9 cellular contexts compared by ENCODE assay signal in the genomic region with DNA sequence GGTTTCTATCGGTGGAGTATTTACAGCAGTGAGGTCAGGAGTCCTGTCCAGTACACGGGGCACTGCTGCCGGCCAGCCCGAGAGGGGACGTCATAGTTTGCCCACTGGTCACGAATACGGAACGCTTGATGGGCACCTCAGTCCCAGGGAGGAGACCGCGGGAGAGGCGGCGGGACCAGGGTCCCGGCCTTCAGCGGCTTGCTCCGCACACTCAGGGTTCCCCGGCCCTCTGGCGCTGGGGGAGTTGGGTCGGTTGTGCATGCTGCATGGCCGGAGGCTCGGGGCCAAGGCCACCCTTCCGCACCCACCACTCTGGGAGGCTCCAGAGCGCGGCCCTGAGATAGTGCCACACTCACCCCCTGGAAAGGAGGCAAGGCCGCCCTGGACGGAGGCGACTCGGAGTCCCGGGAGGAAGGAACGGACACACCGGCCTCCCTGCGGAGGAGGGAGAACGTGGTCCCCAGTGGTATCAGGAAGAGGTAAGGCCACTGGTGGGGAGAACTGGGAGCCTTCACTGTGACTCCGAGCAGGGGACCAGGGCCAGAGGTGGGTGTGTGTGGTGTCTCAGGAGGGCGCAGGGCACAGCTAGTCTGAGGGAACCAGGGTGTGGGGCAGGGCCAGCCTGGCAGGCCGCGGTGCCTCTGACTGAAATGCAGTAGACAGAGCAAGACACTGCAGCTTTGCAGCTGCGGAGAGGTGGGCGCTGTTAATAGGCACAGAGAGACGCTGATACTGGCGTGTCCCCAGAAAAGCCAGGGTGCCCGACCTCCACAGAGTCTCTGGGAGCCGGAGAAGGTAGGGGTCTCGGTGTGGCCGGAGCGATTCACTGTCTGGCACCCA. TPM values are rescaled to one million over a fixed set of nuclear protein-coding genes. Genes with fewer than 3 reads are reported as not detected.
DNase-seq lines count a peak whose midpoint lies in the region; ATAC-seq and TF ChIP-seq lines count a peak whose summit lies in the region.
"Had no signal": no experiment of that assay in that cellular context is flagged by ENCODE, and none has a peak within 500 bp of the region (broad histone marks: within the 10 kb centered on the region; RNA-seq: fewer than 3 reads in every experiment).

No MANE protein-coding gene starts in this region.

- H3K9me3 Mint-ChIP-seq in IgD-negative memory B cell = peaks cover 0 to 2% (median 0%) of the 10 kb centered on the region in 3 donors
- no peaks in the 10 kb centered on the region for H3K9me3 Mint-ChIP-seq in mesothelial cell of epicardium

- H3K27me3 ChIP-seq in GM06990 (replicated peaks; ENCODE audit: control insufficient read depth, insufficient read depth, low read length) (no peaks in the 10 kb centered on the region), vagina (no peaks in the 10 kb centered on the region)

- H3K36me3 Mint-ChIP-seq in IgD-negative memory B cell (no peaks in the 10 kb centered on the region), mesothelial cell of epicardium (no peaks in the 10 kb centered on the region)

- intact Hi-C loops in vagina (cut with DNase I) = no loop called here

- H3K36me3 ChIP-seq in GM06990 (ENCODE audit: control insufficient read depth, insufficient read depth, low read length) (no peaks in the 10 kb centered on the region), vagina (no peaks in the 10 kb centered on the region)

- H3K27ac ChIP-seq in vagina = peak overlapping the region; percentile 69

- H3K4me3 ChIP-seq in GM06990 (replicated peaks; ENCODE audit: low read depth, low read length) (peak overlapping the region; percentile 66), choroid plexus epithelial cell (ENCODE audit: low read depth, low read length) (peak overlapping the region; percentile 52), vagina (peak overlapping the region; percentile 58 to 68)

- ATAC-seq in HG02798 (IDR thresholded peaks at IDR 0.05; ENCODE audit: poor library complexity, unreplicated experiment) = no peak

- H3K4me1 Mint-ChIP-seq in IgD-negative memory B cell (peaks cover 9 to 18% (median 13%) of the 10 kb centered on the region in 3 donors), mesothelial cell of epicardium (peaks cover 32% of the 10 kb centered on the region)

- H3K27me3 Mint-ChIP-seq in IgD-negative memory B cell = peaks cover 2% of the 10 kb centered on the region
- peaks cover 15% of the 10 kb centered on the region for H3K27me3 Mint-ChIP-seq in mesothelial cell of epicardium (ENCODE audit: low read depth)

- peak overlapping the region in 2 of 3 donors; percentile 82 to 87 for H3K27ac Mint-ChIP-seq in IgD-negative memory B cell
- peak overlapping the region; percentile 76 for H3K27ac Mint-ChIP-seq in mesothelial cell of epicardium

- TF ChIP-seq CTCF in GM06990 (IDR thresholded peaks at IDR 0.05; ENCODE audit: insufficient read depth, low read length, poor library complexity, severe bottlenecking) = no peak
- no peak for TF ChIP-seq CTCF in choroid plexus epithelial cell (conservative IDR thresholded peaks at IDR 0.05; ENCODE audit: low read depth, low read length)
- no peak for TF ChIP-seq CTCF in mesothelial cell of epicardium (IDR thresholded peaks at IDR 0.05; ENCODE audit: unreplicated experiment)
- no peak for TF ChIP-seq CTCF in vagina (IDR thresholded peaks at IDR 0.05)

- H3K4me3 Mint-ChIP-seq in IgD-negative memory B cell (peak overlapping the region; percentile 81 to 93 (median 92)), mesothelial cell of epicardium (peak overlapping the region; percentile 78)

- TF ChIP-seq POLR2A in vagina (IDR thresholded peaks at IDR 0.05) = no peak

- DNase-seq in GM06990 (ENCODE audit: extremely low read depth, insufficient read length) (no peak), choroid plexus epithelial cell (ENCODE audit: low read depth) (no peak), mesothelial cell of epicardium (ENCODE audit: low spot score in 2 of 2, unreplicated experiment in 2 of 2) (peak in 1 of 2 experiments; percentile 33), vagina (ENCODE audit: extremely low spot score in 2 of 2) (peak; percentile 86 to 90), NCI-H1436 treated with DMSO at 0.1 percent for 48 hours (lab: John Stamatoyannopoulos, UW) (no peak), CD1c-positive myeloid dendritic cell (ENCODE audit: extremely low spot score) (no peak)

- H3K9me3 ChIP-seq in vagina = no peaks in the 10 kb centered on the region

- H3K4me1 ChIP-seq in vagina = peaks cover 31% of the 10 kb centered on the region

RNA-seq across cellular contexts. Expression of a gene that starts 28.6 kb away (rescaled TPM):
- not detected for polyA plus RNA-seq in IgD-negative memory B cell
- total RNA-seq in mesothelial cell of epicardium (not detected in 3 replicates), vagina (not detected)
- total RNA-seq: SK-MEL-5 had no signal

RNA-seq across cellular contexts. Expression of a gene that starts 51.7 kb away (rescaled TPM):
- 42.9 TPM for polyA plus RNA-seq in IgD-negative memory B cell
- 41.6 to 42.6 TPM (median 41.8 TPM) in 3 replicates for total RNA-seq in mesothelial cell of epicardium
- total RNA-seq in vagina = 28.7 TPM

RNA-seq across cellular contexts. Expression of a gene that starts 51.8 kb away (rescaled TPM):
- polyA plus RNA-seq in IgD-negative memory B cell = 29.3 TPM
- total RNA-seq in mesothelial cell of epicardium = 20.6 to 26.4 TPM (median 20.8 TPM) in 3 replicates
- 18.2 TPM for total RNA-seq in vagina

Comparison
In these comparisons a context has a peak if more than half of its experiments do, and no peak if none do; other contexts are left out.
1. DNase-seq: peak in vagina (2 of 2); none in GM06990 (single experiment), choroid plexus epithelial cell (single experiment), NCI-H1436 treated with DMSO at 0.1 percent for 48 hours (single experiment) and CD1c-positive myeloid dendritic cell (single experiment).
2. Peak in every context shown above with its lines, with median percentiles within 50 percentile points of each other: H3K4me3 ChIP-seq.